17 cellular contexts compared by ENCODE assay signal in the genomic region with DNA sequence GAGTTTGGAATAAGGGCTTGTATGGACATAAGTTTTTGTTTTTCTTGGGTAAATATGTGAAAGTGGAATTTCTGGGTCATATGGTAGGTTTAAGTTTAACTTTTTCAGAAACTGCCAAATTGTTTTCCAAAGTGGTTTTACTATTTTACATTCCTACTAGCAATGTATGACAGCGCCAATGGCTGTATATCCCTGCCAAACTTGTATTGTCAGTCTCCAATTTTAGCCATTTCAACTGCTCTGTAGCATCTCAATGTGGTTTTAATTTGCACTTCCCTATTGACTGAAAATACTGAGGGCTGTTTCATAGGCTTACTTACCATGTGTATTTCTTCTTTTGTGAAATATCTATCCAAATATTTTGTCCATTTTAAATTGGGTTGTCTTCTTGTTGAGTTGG.
"Had no signal": no experiment of that assay in that cellular context is flagged by ENCODE, and none has a peak within 500 bp of the region (broad histone marks: within the 10 kb centered on the region; RNA-seq: fewer than 3 reads in every experiment).

No MANE protein-coding gene starts in this region.

- H3K36me3 ChIP-seq: ascending aorta, colonic mucosa, lower lobe of right lung, right lobe of liver had no signal

- H3K9me3 ChIP-seq: ascending aorta, colonic mucosa, lower lobe of right lung, right lobe of liver, testis had no signal

- DNase-seq: activated CD4-positive, alpha-beta T cell treated with anti-CD3 and anti-CD28 coated beads for 48 hours; activated CD4-positive, CD25-positive, alpha-beta regulatory T cell; activated CD8-positive, alpha-beta T cell treated with anti-CD3 and anti-CD28 coated beads for 36 hours; activated naive CD4-positive, alpha-beta T cell treated with anti-CD3 and anti-CD28 coated beads for 36 hours; activated T-cell treated with anti-CD3 and anti-CD28 coated beads, Interleukin-2, amount 50 U/mL, for 24 hours; colonic mucosa; foreskin melanocyte; glutamatergic neuron; lower lobe of right lung; naive thymus-derived CD8-positive, alpha-beta T cell; right lobe of liver; small intestine; stimulated activated CD4-positive, alpha-beta T cell treated with anti-CD3 and anti-CD28 coated beads, Interleukin-15, amount 100 ng/mL, for 24 hours; stimulated activated CD4-positive, alpha-beta T cell treated with anti-CD3 and anti-CD28 coated beads, Interleukin-2, amount 100 ng/mL, for 48 hours; stimulated activated naive CD8-positive, alpha-beta T cell treated with anti-CD3 and anti-CD28 coated beads, Interleukin-15, amount 100 ng/mL, for 72 hours; testis had no signal

- ATAC-seq: activated CD8-positive, alpha-beta T cell treated with anti-CD3 and anti-CD28 coated beads for 36 hours; lower lobe of right lung; naive thymus-derived CD8-positive, alpha-beta T cell; right lobe of liver; stimulated activated naive CD8-positive, alpha-beta T cell treated with anti-CD3 and anti-CD28 coated beads, Interleukin-15, amount 100 ng/mL, for 72 hours had no signal

- H3K27me3 ChIP-seq: ascending aorta, colonic mucosa, right lobe of liver, testis had no signal

- H3K4me3 ChIP-seq: ascending aorta, colonic mucosa, lower lobe of right lung, right lobe of liver, testis had no signal

- H3K27ac ChIP-seq: ascending aorta, colonic mucosa, lower lobe of right lung, right lobe of liver, testis had no signal

- H3K4me1 ChIP-seq: ascending aorta, colonic mucosa, lower lobe of right lung, right lobe of liver, testis had no signal
